Comparison of ENCODE assay signal across 24 cellular contexts in the genomic region with DNA sequence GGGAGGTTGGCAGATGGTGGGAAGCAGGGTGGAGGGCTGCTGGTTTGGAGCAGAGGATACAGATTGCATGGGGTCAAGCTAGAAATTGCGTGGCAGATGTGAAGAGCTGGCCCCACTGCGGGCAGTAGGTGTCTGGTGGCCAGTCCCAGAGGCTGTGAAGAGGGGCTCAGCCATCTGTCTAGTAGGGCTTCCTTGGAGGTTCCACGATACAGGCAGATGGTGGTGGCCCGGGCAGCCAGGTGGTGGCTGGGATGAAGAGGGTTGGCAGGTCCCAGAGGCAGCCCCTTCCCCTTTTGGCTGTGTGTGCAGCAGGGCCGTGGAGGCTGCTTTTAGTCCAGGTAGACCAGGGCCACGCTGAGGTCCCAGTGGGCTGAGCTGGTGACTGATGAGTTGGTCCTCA.
"Had no signal": no experiment of that assay in that cellular context is flagged by ENCODE, and none has a peak within 500 bp of the region (broad histone marks: within the 10 kb centered on the region; RNA-seq: fewer than 3 reads in every experiment).

No MANE protein-coding gene starts in this region.

- H3K27ac ChIP-seq: brain microvascular endothelial cell, cardiac muscle cell had no signal

- H3K4me1 Mint-ChIP-seq: WTC11 had no signal

- H3K9me3 Mint-ChIP-seq: activated naive CD4-positive, alpha-beta T cell treated with anti-CD3 and anti-CD28 coated beads for 36 hours; activated naive CD8-positive, alpha-beta T cell treated with anti-CD3 and anti-CD28 coated beads for 36 hours; activated T-helper 17 cell treated with anti-CD3 and anti-CD28 coated beads, Interleukin-2, amount 50 U/mL, for 72 hours; T-helper 1 cell treated with Interleukin-12 subunit alpha and Interleukin-12 subunit beta and Interleukin-4 antibody, amounts not matched to agents 30 μg/mL and 1 μg/mL, for 36 hours; WTC11 had no signal

- DNase-seq: activated CD4-positive, alpha-beta T cell treated with anti-CD3 and anti-CD28 coated beads for 48 hours; activated CD4-positive, alpha-beta T cell treated with anti-CD3 and anti-CD28 coated beads, Interleukin-2, amount 50 U/mL, for 4 hours; activated CD4-positive, CD25-positive, alpha-beta regulatory T cell treated with anti-CD3 and anti-CD28 coated beads, Interleukin-2, amount 50 U/mL, for 72 hours; activated CD8-positive, alpha-beta memory T cell treated with anti-CD3 and anti-CD28 coated beads, Interleukin-2, amount 10 ng/mL, durations not matched to agents 7 days and 5 days; activated gamma-delta T cell; activated naive CD4-positive, alpha-beta T cell treated with anti-CD3 and anti-CD28 coated beads for 36 hours; activated naive CD8-positive, alpha-beta T cell treated with anti-CD3 and anti-CD28 coated beads for 36 hours; activated T-cell treated with anti-CD3 and anti-CD28 coated beads, Interleukin-2, amount 50 U/mL, for 48 hours; brain microvascular endothelial cell; MG63; MV-4-11; NCI-H1092 treated with DMSO at 0.1 percent for 48 hours; NCI-H1417 treated with DMSO at 0.1 percent for 48 hours; NCI-H1694; NCI-H2029; NCI-H2107; NCI-H510A treated with DMSO at 0.1 percent for 48 hours; NCI-H774; PC-3; SHP77 treated with DMSO at 0.1 percent for 48 hours had no signal

- H3K27ac Mint-ChIP-seq: activated CD8-positive, alpha-beta memory T cell treated with anti-CD3 and anti-CD28 coated beads, Interleukin-2, amount 10 ng/mL, durations not matched to agents 7 days and 5 days; activated naive CD4-positive, alpha-beta T cell treated with anti-CD3 and anti-CD28 coated beads for 36 hours; activated naive CD8-positive, alpha-beta T cell treated with anti-CD3 and anti-CD28 coated beads for 36 hours; activated T-helper 17 cell treated with anti-CD3 and anti-CD28 coated beads, Interleukin-2, amount 50 U/mL, for 72 hours; T-helper 1 cell treated with Interleukin-12 subunit alpha and Interleukin-12 subunit beta and Interleukin-4 antibody, amounts not matched to agents 30 μg/mL and 1 μg/mL, for 36 hours; WTC11 had no signal

- H3K4me3 Mint-ChIP-seq: activated CD8-positive, alpha-beta memory T cell treated with anti-CD3 and anti-CD28 coated beads, Interleukin-2, amount 10 ng/mL, durations not matched to agents 7 days and 5 days; activated naive CD4-positive, alpha-beta T cell treated with anti-CD3 and anti-CD28 coated beads for 36 hours; activated naive CD8-positive, alpha-beta T cell treated with anti-CD3 and anti-CD28 coated beads for 36 hours; activated T-helper 17 cell treated with anti-CD3 and anti-CD28 coated beads, Interleukin-2, amount 50 U/mL, for 72 hours; T-helper 1 cell treated with Interleukin-12 subunit alpha and Interleukin-12 subunit beta and Interleukin-4 antibody, amounts not matched to agents 30 μg/mL and 1 μg/mL, for 36 hours; WTC11 had no signal

- H3K4me3 ChIP-seq: cardiac muscle cell, MG63 had no signal

- H3K27me3 Mint-ChIP-seq: activated CD8-positive, alpha-beta memory T cell treated with anti-CD3 and anti-CD28 coated beads, Interleukin-2, amount 10 ng/mL, durations not matched to agents 7 days and 5 days; activated naive CD8-positive, alpha-beta T cell treated with anti-CD3 and anti-CD28 coated beads for 36 hours; activated T-helper 17 cell treated with anti-CD3 and anti-CD28 coated beads, Interleukin-2, amount 50 U/mL, for 72 hours had no signal

- H3K36me3 ChIP-seq: brain microvascular endothelial cell, cardiac muscle cell had no signal

- H3K9me3 ChIP-seq: MG63 had no signal

- H3K27me3 ChIP-seq: brain microvascular endothelial cell, cardiac muscle cell, MG63 had no signal

- ATAC-seq: activated CD8-positive, alpha-beta memory T cell treated with anti-CD3 and anti-CD28 coated beads, Interleukin-2, amount 10 ng/mL, durations not matched to agents 7 days and 5 days; activated T-helper 17 cell treated with anti-CD3 and anti-CD28 coated beads, Interleukin-2, amount 50 U/mL, for 72 hours; PC-3 had no signal
